ENCODE assay signal across 8 cellular contexts in genomic region chr9:126781717-126782388, GRCh38. TPM values are rescaled to one million over a fixed set of nuclear protein-coding genes. Genes with fewer than 3 reads are reported as not detected.
DNase-seq lines count a peak whose midpoint lies in the region; ATAC-seq, FAIRE-seq and TF ChIP-seq lines count a peak whose summit lies in the region.

No MANE protein-coding gene starts in this region.

- DNase-seq in A549 (ENCODE audit: low read depth in 1 of 2, low spot score in 1 of 2) (peak; percentile 73 to 78), GM19238 (ENCODE audit: insufficient read length, low spot score) (peak; percentile 67), NCI-H2196 treated with DMSO at 0.1 percent for 48 hours (lab: John Stamatoyannopoulos, UW; ENCODE audit: unreplicated experiment) (peak; percentile 71), activated B cell treated with CpG ODN at 0.5 μM for 24 hours (peak; percentile 83), breast epithelium (ENCODE audit: low spot score in 2 of 2) (peak; percentile 71 to 88), kidney epithelial cell (ENCODE audit: low read depth) (no peak)
- peak; percentile 85 to 86 for DNase-seq in stimulated activated CD4-positive, alpha-beta T cell treated with anti-CD3 and anti-CD28 coated beads, Interleukin-1b, Interleukin-23, amount 100 ng/mL, for 4 hours (ENCODE audit: low read depth in 2 of 2)

- TF ChIP-seq RAD21 in A549 (conservative IDR thresholded peaks at IDR 0.05 in 1 of 2, IDR thresholded peaks at IDR 0.05 in 1 of 2) = peak; percentile 92 to 97

- H3K9me3 Mint-ChIP-seq in activated B cell treated with CpG ODN at 0.5 μM for 24 hours = no peaks in the 10 kb centered on the region

- H3K4me1 Mint-ChIP-seq in activated B cell treated with CpG ODN at 0.5 μM for 24 hours = no peaks in the 10 kb centered on the region

- H3K27ac ChIP-seq in A549 (peak overlapping the region; percentile 64 to 83; a peak in 5 of 6 replicates), breast epithelium (peak overlapping the region; percentile 3 to 45)

- no peaks in the 10 kb centered on the region for H3K36me3 ChIP-seq in breast epithelium
- no peaks in the 10 kb centered on the region for H3K36me3 ChIP-seq in kidney epithelial cell (ENCODE audit: control insufficient read depth, insufficient read depth, low read length)

- H3K27me3 ChIP-seq in breast epithelium = no peaks in the 10 kb centered on the region
- peaks cover 7% of the 10 kb centered on the region for H3K27me3 ChIP-seq in kidney epithelial cell (ENCODE audit: control insufficient read depth, insufficient read depth, low read length)

- H3K4me1 ChIP-seq in A549 (0 out of 3 replicates have a peak, but pooled peaks cover 4% of the 10 kb centered on the region), breast epithelium (no peaks in the 10 kb centered on the region)

- H3K4me3 Mint-ChIP-seq in activated B cell treated with CpG ODN at 0.5 μM for 24 hours = no peak overlapping the region

- peak; percentile 92 for TF ChIP-seq CTCF in A549 (IDR thresholded peaks at IDR 0.05)
- peak; percentile 88 for TF ChIP-seq CTCF in activated B cell treated with CpG ODN at 0.5 μM for 24 hours (IDR thresholded peaks at IDR 0.05)
- peak; percentile 60 to 95 (median 80) for TF ChIP-seq CTCF in breast epithelium (IDR thresholded peaks at IDR 0.05)
- TF ChIP-seq CTCF in kidney epithelial cell (IDR thresholded peaks at IDR 0.05; ENCODE audit: insufficient read depth, low read length, poor library complexity, severe bottlenecking) = peak; percentile 86

- peaks cover 32% of the 10 kb centered on the region for H3K27me3 Mint-ChIP-seq in activated B cell treated with CpG ODN at 0.5 μM for 24 hours

- H3K4me2 ChIP-seq in A549 = peak overlapping the region; percentile 96

- H3K9me3 ChIP-seq in A549 = no peaks in the 10 kb centered on the region
- no peaks in the 10 kb centered on the region for H3K9me3 ChIP-seq in breast epithelium

- WGBS in A549 (ENCODE audit: missing lambda C conversion rate) = 18% methylated on average over 14 of the region's 20 CpGs

- intact Hi-C loops in activated B cell treated with CpG ODN at 0.5 μM for 24 hours (cut with micrococcal nuclease) = loop anchor here (1.0 kb wide), 2 partner anchors 77 to 171 kb away; no protein-coding TSS in a partner anchor
- intact Hi-C loops in breast epithelium (cut with DNase I; ENCODE audit: low total_unique reads) = loop anchor here (10.0 kb wide), 1 partner anchor 77 kb away; no protein-coding TSS in a partner anchor

- no peak for FAIRE-seq in A549 (lab: Jason Lieb, UNC)

- H3K27ac Mint-ChIP-seq in activated B cell treated with CpG ODN at 0.5 μM for 24 hours = no peak overlapping the region

- CTCF ChIA-PET in A549 (lab: Yijun Ruan, JAX) = interaction anchor here (0.6 to 13.4 kb wide), 62 partner anchors 9 to 285 kb away, joined by 3 to 338 read pairs (median 5); partner anchors contain the start of gene ZBTB43
- CTCF ChIA-PET in activated B cell treated with CpG ODN at 0.5 μM for 24 hours (lab: Charles Lee) = interaction anchor here (0.6 to 14.5 kb wide), 19 partner anchors 9 to 946 kb away, joined by 3 to 472 read pairs (median 4); partner anchors contain the start of gene ZBTB43

- H3K36me3 Mint-ChIP-seq in activated B cell treated with CpG ODN at 0.5 μM for 24 hours (ENCODE audit: low read depth) = no peaks in the 10 kb centered on the region

- H3K4me3 ChIP-seq in A549 (peak overlapping the region; percentile 32), breast epithelium (peak overlapping the region in 2 of 3 donors; percentile 43 to 64), kidney epithelial cell (ENCODE audit: low read depth, low read length) (no peak overlapping the region)

- TF ChIP-seq EP300 in A549 (IDR thresholded peaks at IDR 0.05) = no peak

- peak; percentile 92 to 98 for ATAC-seq in A549
- ATAC-seq in activated B cell treated with CpG ODN at 0.5 μM for 24 hours (ENCODE audit: low read depth) = peak; percentile 89
- ATAC-seq in GM19397 (IDR thresholded peaks at IDR 0.05; ENCODE audit: unreplicated experiment) = no peak

- no peak for TF ChIP-seq POLR2A in A549 (IDR thresholded peaks at IDR 0.05; ENCODE audit: low read length)
- no peak for TF ChIP-seq POLR2A in breast epithelium (IDR thresholded peaks at IDR 0.05)

- POLR2A ChIA-PET in A549 (lab: Yijun Ruan, JAX) = interaction anchor here (0.6 to 1.5 kb wide), 4 partner anchors 75 to 670 kb away, joined by 3 to 6 read pairs (median 4); partner anchors contain the start of genes LRSAM1 and RALGPS1
- POLR2A ChIA-PET in activated B cell treated with CpG ODN at 0.5 μM for 24 hours (lab: Charles Lee) = interaction anchor here (1.3 to 1.7 kb wide), 3 partner anchors 24 to 76 kb away, joined by 5 to 19 read pairs (median 5); partner anchors contain the start of gene ZBTB43

TF ChIP-seq in A549, 52 proteins besides CTCF, POLR2A, EP300 and RAD21:
- TF ChIP-seq FOXS1 (CRISPR knock-in tag; IDR thresholded peaks at IDR 0.05) = no peak
- peak; percentile 81; the same call in 1 of the 2 replicates for TF ChIP-seq MAZ (IDR thresholded peaks at IDR 0.05; ENCODE audit: borderline replicate concordance, low read depth, low read length)
- no peak for TF ChIP-seq RARB (CRISPR knock-in tag; IDR thresholded peaks at IDR 0.05)
- TF ChIP-seq SMC3 (IDR thresholded peaks at IDR 0.05) = peak; percentile 85

RNA-seq across cellular contexts. Expression of gene ZBTB43, which starts 23.0 kb away (rescaled TPM):
- polyA plus RNA-seq in A549 (2011; rRNA removed) = 9.9 and 11.7 TPM in 2 replicates
- polyA plus RNA-seq in A549 (2012; cell fraction: cytosol; rRNA removed) = 1.8 and 2.2 TPM in 2 replicates
- polyA plus RNA-seq in A549 (2012; cell fraction: nucleus; rRNA removed) = 2.6 and 3.6 TPM in 2 replicates
- polyA plus RNA-seq in A549 (2017; fragmentation: RNase III; extraction: RNeasy Plus Mini Kit Qiagen cat#74134 plus additional on column Dnase treatment) = 6.1 to 9.7 TPM (median 7.7 TPM) in 3 replicates
- polyA minus RNA-seq in A549 (2011; rRNA and poly(A)+ RNA removed) = 7.1 and 8.6 TPM in 2 replicates
- 20.3 and 22.8 TPM in 2 replicates for total RNA-seq in activated B cell treated with CpG ODN at 0.5 μM for 24 hours
- total RNA-seq in breast epithelium = 10 to 100 TPM; 10.9 to 20.6 (median 13.1) TPM
- total RNA-seq in kidney epithelial cell = 11.8 and 12.7 TPM in 2 replicates
